ENCODE assay signal across 25 cellular contexts in the genomic region with DNA sequence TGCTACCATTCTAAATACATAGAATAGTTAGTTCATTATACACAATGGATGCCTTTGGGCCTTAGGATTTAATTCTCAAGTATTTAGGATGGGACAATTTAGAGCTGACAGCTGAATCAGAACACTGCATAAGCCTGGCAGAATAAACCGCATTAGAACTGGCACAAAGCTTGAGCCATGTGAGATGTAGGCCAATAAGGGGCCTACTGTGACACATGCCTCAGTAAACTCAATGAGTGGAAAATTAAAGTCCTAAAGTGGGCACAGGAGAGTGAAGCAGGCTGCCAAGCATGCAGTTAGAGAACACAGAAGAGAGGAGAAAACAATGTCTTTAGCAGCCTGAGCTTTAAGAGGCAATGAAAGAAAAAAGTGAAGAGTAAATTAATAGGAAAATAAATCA.
"Had no signal": no experiment of that assay in that cellular context is flagged by ENCODE, and none has a peak within 500 bp of the region (broad histone marks: within the 10 kb centered on the region; RNA-seq: fewer than 3 reads in every experiment).

No MANE protein-coding gene starts in this region.

- H3K27ac ChIP-seq: ascending aorta, colonic mucosa, left ventricle myocardium inferior, neutrophil, sigmoid colon, transverse colon had no signal

- DNase-seq: activated CD4-positive, alpha-beta memory T cell treated with anti-CD3 and anti-CD28 coated beads, Interleukin-2, amount 10 ng/mL, durations not matched to agents 7 days and 5 days; activated CD4-positive, alpha-beta T cell treated with anti-CD3 and anti-CD28 coated beads, Interleukin-2, amount 10 ng/mL, durations not matched to agents 24 days and 14 days; activated CD4-positive, CD25-positive, alpha-beta regulatory T cell treated with anti-CD3 and anti-CD28 coated beads, Interleukin-2, amount 50 U/mL, for 72 hours; activated CD8-positive, alpha-beta memory T cell treated with anti-CD3 and anti-CD28 coated beads, Interleukin-2, amount 50 U/mL, for 48 hours; activated gamma-delta T cell; activated naive CD4-positive, alpha-beta T cell treated with anti-CD3 and anti-CD28 coated beads, Interleukin-2, amount 10 ng/mL, durations not matched to agents 7 days and 5 days; activated naive CD8-positive, alpha-beta T cell treated with anti-CD3 and anti-CD28 coated beads, Interleukin-2, amount 10 ng/mL, durations not matched to agents 7 days and 5 days; activated T-cell treated with anti-CD3 and anti-CD28 coated beads, Interleukin-2, amount 50 U/mL, for 24 hours; colonic mucosa; dorsolateral prefrontal cortex; effector memory CD4-positive, alpha-beta T cell; glutamatergic neuron; islet precursor cell; left ventricle myocardium inferior; naive B cell; nephron progenitor cell; sigmoid colon; stimulated activated CD4-positive, alpha-beta T cell treated with anti-CD3 and anti-CD28 coated beads, Interleukin-2, amount 100 ng/mL, for 24 hours; stimulated activated naive B cell treated with anti-CD40 and anti-IgM and Interleukin-4, amounts not matched to agents 10 μg/mL and 1 μg/mL and 100 μg/mL, for 72 hours; T-helper 9 cell; transverse colon had no signal

- H3K4me1 ChIP-seq: ascending aorta, colonic mucosa, left ventricle myocardium inferior, transverse colon had no signal

- ATAC-seq: stimulated activated naive B cell treated with anti-CD40 and anti-IgM and Interleukin-4, amounts not matched to agents 10 μg/mL and 1 μg/mL and 100 μg/mL, for 72 hours had no signal

- H3K9me3 ChIP-seq: ascending aorta, colonic mucosa, left ventricle myocardium inferior, neutrophil, sigmoid colon, transverse colon had no signal

- H3K27me3 ChIP-seq: ascending aorta, colonic mucosa, dorsolateral prefrontal cortex, neutrophil, sigmoid colon, transverse colon had no signal

- H3K4me3 ChIP-seq: ascending aorta, colonic mucosa, dorsolateral prefrontal cortex, left ventricle myocardium inferior, lung, sigmoid colon, smooth muscle cell, transverse colon had no signal
